In the genomic region with DNA sequence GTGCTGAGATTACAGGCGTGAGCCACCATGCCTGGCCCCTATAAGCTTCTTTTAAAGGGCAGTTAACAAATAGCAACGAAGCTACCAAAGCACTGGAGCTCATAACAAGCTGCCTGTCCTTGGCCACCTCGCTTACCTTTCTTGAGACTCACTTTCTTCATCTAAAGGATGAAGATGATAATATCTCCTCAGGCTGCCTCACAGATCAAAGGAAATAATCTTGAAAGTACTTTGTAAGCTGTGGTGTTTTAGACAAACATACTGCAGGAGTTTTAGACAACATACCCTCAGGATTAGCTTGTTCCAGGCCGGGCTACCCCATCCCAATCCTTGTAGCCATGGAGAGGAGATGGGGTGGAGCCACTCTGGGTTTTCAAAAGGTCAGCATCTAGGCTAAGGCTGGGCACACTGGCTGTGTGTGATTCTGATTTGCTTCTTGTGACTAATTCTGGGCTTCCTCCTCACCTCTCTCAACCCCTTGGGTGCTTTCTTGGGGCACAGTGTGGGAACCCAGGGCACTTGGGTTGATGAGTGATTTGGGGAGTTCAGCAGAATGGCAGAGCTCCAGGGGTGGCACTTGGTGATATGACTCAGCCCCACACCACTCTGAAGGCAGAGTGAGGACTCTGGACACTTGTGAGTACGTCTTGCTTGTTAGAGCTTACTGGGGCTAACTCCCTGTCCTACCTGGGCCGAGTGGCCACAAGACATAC, we compare ENCODE assay signal across 12 cellular contexts. TPM values are rescaled to one million over a fixed set of nuclear protein-coding genes. Genes with fewer than 3 reads are reported as not detected.
DNase-seq lines count a peak whose midpoint lies in the region; ATAC-seq and TF ChIP-seq lines count a peak whose summit lies in the region.
"Had no signal": no experiment of that assay in that cellular context is flagged by ENCODE, and none has a peak within 500 bp of the region (broad histone marks: within the 10 kb centered on the region; RNA-seq: fewer than 3 reads in every experiment).

No MANE protein-coding gene starts in this region.

- peak overlapping the region; percentile 66 for H3K4me2 ChIP-seq in OCI-LY3 (ENCODE audit: low read length)
- H3K4me2 ChIP-seq in SK-N-SH = no peak overlapping the region

- no peak overlapping the region for H3K9ac ChIP-seq in OCI-LY3 (ENCODE audit: low read length)
- no peak overlapping the region for H3K9ac ChIP-seq in SK-N-SH

- H3K27ac ChIP-seq in OCI-LY3 (ENCODE audit: low read length) (no peak overlapping the region), lung (ENCODE audit: low read depth in 1 of 2, low read length in 1 of 2) (no peak overlapping the region), SK-N-SH (ENCODE audit: low read depth in 2 of 2, low read length in 1 of 2) (no peak overlapping the region), upper lobe of left lung (no peak overlapping the region)
- H3K27ac ChIP-seq: neutrophil, upper lobe of right lung had no signal

- CTCF ChIA-PET in SK-N-SH (lab: Yijun Ruan, JAX) = interaction anchor here (1.1 to 3.0 kb wide), 3 partner anchors 13 to 236 kb away, joined by 3 to 13 read pairs (median 3); no protein-coding TSS in a partner anchor

- TF ChIP-seq EP300 in SK-N-SH (IDR thresholded peaks at IDR 0.05; ENCODE audit: borderline replicate concordance in 1 of 2, low read depth in 1 of 2, low read length in 1 of 2) (no peak), upper lobe of left lung (IDR thresholded peaks at IDR 0.05) (no peak)

- peak; percentile 19 for DNase-seq in lung (ENCODE audit: low spot score)
- DNase-seq in GM03348 (ENCODE audit: low spot score) = no peak
- no peak for DNase-seq in SK-N-SH
- no peak for DNase-seq in NCI-H1436 treated with DMSO at 0.1 percent for 48 hours (lab: John Stamatoyannopoulos, UW)
- no peak for DNase-seq in upper lobe of left lung
- DNase-seq: upper lobe of right lung had no signal

- peaks cover 37% of the 10 kb centered on the region for H3K4me1 ChIP-seq in OCI-LY3 (ENCODE audit: low read length)
- H3K4me1 ChIP-seq in lung (ENCODE audit: control insufficient read depth in 2 of 2, insufficient read depth in 2 of 2, low read length in 2 of 2) = peaks cover 5 to 12% of the 10 kb centered on the region in 2 donors
- no peaks in the 10 kb centered on the region; a peak in 1 of 4 replicates for H3K4me1 ChIP-seq in SK-N-SH (ENCODE audit: control insufficient read depth in 1 of 2, insufficient read depth in 2 of 2, low read depth in 1 of 2, low read length in 1 of 2)
- H3K4me1 ChIP-seq in upper lobe of left lung = peaks cover 9 to 11% (median 10%) of the 10 kb centered on the region in 4 donors

- WGBS in lung, 2 donors = 78 to 89% methylated on average over 6 of the region's 6 CpGs
- WGBS in SK-N-SH (ENCODE audit: low lambda C conversion rate) = 57% methylated on average over 6 of the region's 6 CpGs
- 64 to 83% methylated on average over 6 of the region's 6 CpGs for WGBS in upper lobe of left lung, 2 donors

- no peak for TF ChIP-seq POLR2A in upper lobe of left lung (IDR thresholded peaks at IDR 0.05)

- H4K20me1 ChIP-seq in OCI-LY3 (ENCODE audit: insufficient read depth, low read length) (no peaks in the 10 kb centered on the region; the same call in 1 of the 2 replicates), SK-N-SH (ENCODE audit: insufficient read depth) (no peaks in the 10 kb centered on the region)

- H3K4me3 ChIP-seq in OCI-LY3 (ENCODE audit: low read length) (peak overlapping the region; percentile 5; the same call in 1 of the 2 replicates), lung (no peak overlapping the region), SK-N-SH (ENCODE audit: low read depth in 2 of 2, low read length in 1 of 2) (no peak overlapping the region), upper lobe of left lung (no peak overlapping the region)
- H3K4me3 ChIP-seq: upper lobe of right lung had no signal

- H3K27me3 ChIP-seq in OCI-LY3 (ENCODE audit: low read depth, low read length) (peaks cover 73% of the 10 kb centered on the region), lung (ENCODE audit: control insufficient read depth, insufficient read depth) (peaks cover under 1% of the 10 kb centered on the region), SK-N-SH (ENCODE audit: insufficient read depth) (no peaks in the 10 kb centered on the region; the same call in 1 of the 2 replicates), upper lobe of left lung (peaks cover 0 to 12% (median 7%) of the 10 kb centered on the region in 4 donors)

- no peaks in the 10 kb centered on the region for H3K36me3 ChIP-seq in OCI-LY3 (replicated peaks; ENCODE audit: low read depth, low read length)
- no peaks in the 10 kb centered on the region for H3K36me3 ChIP-seq in lung (ENCODE audit: control insufficient read depth in 2 of 2, insufficient read depth in 2 of 2, low read length in 2 of 2)
- no peaks in the 10 kb centered on the region for H3K36me3 ChIP-seq in SK-N-SH (replicated peaks in 1 of 2; ENCODE audit: control insufficient read depth in 1 of 2, insufficient read depth in 2 of 2, low read length in 1 of 2)
- no peaks in the 10 kb centered on the region for H3K36me3 ChIP-seq in upper lobe of left lung
- H3K36me3 ChIP-seq: neutrophil, upper lobe of right lung had no signal

- POLR2A ChIA-PET in SK-N-SH (lab: Yijun Ruan, JAX) = no interaction called here

- no peaks in the 10 kb centered on the region for H3K9me2 ChIP-seq in SK-N-SH

- H3K9me3 ChIP-seq in OCI-LY3 (ENCODE audit: insufficient read depth, low read length) = no peaks in the 10 kb centered on the region
- H3K9me3 ChIP-seq in lung (ENCODE audit: control insufficient read depth in 2 of 2, insufficient read depth in 1 of 2, low read length in 1 of 2) = peaks cover 0 to 6% of the 10 kb centered on the region in 2 donors
- H3K9me3 ChIP-seq in SK-N-SH = no peaks in the 10 kb centered on the region
- no peaks in the 10 kb centered on the region for H3K9me3 ChIP-seq in upper lobe of left lung
- H3K9me3 ChIP-seq: neutrophil, upper lobe of right lung had no signal

- H2AFZ ChIP-seq in OCI-LY3 (ENCODE audit: low read depth, low read length) = no peak overlapping the region
- H2AFZ ChIP-seq in SK-N-SH (ENCODE audit: low read depth) = no peak overlapping the region

- no peaks in the 10 kb centered on the region for H3F3A ChIP-seq in SK-N-SH (replicated peaks; ENCODE audit: insufficient read depth)

- ATAC-seq in GM18498 (IDR thresholded peaks at IDR 0.05; ENCODE audit: unreplicated experiment) (peak; percentile 75), GM21786 (IDR thresholded peaks at IDR 0.05; ENCODE audit: unreplicated experiment) (peak; percentile 81), lung (ENCODE audit: insufficient read depth, low FRiP score) (no peak), upper lobe of left lung (ENCODE audit: low FRiP score in 2 of 2) (no peak)
- ATAC-seq: upper lobe of right lung had no signal

- TF ChIP-seq CTCF in OCI-LY3 (IDR thresholded peaks at IDR 0.05; ENCODE audit: low read depth, low read length) (no peak), lung (IDR thresholded peaks at IDR 0.05; ENCODE audit: control extremely low read depth, extremely low read depth) (no peak), SK-N-SH (IDR thresholded peaks at IDR 0.05) (no peak), upper lobe of left lung (IDR thresholded peaks at IDR 0.05) (no peak)

- H3K79me2 ChIP-seq in OCI-LY3 (ENCODE audit: low read length) (no peaks in the 10 kb centered on the region), SK-N-SH (ENCODE audit: insufficient read depth) (no peaks in the 10 kb centered on the region)

- no peak for TF ChIP-seq RAD21 in SK-N-SH (IDR thresholded peaks at IDR 0.05; ENCODE audit: low read length)

TF ChIP-seq in SK-N-SH, 30 proteins besides CTCF, POLR2A, EP300 and RAD21 (continues in another document):
- TF ChIP-seq RXRA (IDR thresholded peaks at IDR 0.05; ENCODE audit: borderline replicate concordance, low read depth) = no peak
- TF ChIP-seq EZH2phosphoT487 (IDR thresholded peaks at IDR 0.05; ENCODE audit: borderline replicate concordance, low read depth) = no peak
- no peak for TF ChIP-seq SMC3 (IDR thresholded peaks at IDR 0.05; ENCODE audit: low read depth, low read length)
- TF ChIP-seq FOXM1 (IDR thresholded peaks at IDR 0.05; ENCODE audit: low read depth) = no peak
- no peak for TF ChIP-seq CHD2 (IDR thresholded peaks at IDR 0.05; ENCODE audit: low read length, partially characterized antibody)
- TF ChIP-seq, protein P1, sequence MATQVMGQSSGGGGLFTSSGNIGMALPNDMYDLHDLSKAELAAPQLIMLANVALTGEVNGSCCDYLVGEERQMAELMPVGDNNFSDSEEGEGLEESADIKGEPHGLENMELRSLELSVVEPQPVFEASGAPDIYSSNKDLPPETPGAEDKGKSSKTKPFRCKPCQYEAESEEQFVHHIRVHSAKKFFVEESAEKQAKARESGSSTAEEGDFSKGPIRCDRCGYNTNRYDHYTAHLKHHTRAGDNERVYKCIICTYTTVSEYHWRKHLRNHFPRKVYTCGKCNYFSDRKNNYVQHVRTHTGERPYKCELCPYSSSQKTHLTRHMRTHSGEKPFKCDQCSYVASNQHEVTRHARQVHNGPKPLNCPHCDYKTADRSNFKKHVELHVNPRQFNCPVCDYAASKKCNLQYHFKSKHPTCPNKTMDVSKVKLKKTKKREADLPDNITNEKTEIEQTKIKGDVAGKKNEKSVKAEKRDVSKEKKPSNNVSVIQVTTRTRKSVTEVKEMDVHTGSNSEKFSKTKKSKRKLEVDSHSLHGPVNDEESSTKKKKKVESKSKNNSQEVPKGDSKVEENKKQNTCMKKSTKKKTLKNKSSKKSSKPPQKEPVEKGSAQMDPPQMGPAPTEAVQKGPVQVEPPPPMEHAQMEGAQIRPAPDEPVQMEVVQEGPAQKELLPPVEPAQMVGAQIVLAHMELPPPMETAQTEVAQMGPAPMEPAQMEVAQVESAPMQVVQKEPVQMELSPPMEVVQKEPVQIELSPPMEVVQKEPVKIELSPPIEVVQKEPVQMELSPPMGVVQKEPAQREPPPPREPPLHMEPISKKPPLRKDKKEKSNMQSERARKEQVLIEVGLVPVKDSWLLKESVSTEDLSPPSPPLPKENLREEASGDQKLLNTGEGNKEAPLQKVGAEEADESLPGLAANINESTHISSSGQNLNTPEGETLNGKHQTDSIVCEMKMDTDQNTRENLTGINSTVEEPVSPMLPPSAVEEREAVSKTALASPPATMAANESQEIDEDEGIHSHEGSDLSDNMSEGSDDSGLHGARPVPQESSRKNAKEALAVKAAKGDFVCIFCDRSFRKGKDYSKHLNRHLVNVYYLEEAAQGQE (IDR thresholded peaks at IDR 0.05; ENCODE audit: low read depth, low read length) = no peak
- TF ChIP-seq FOSL2 (IDR thresholded peaks at IDR 0.05; ENCODE audit: borderline replicate concordance, low read depth) = no peak

RNA-seq across cellular contexts. Expression of a gene that starts 5.2 kb away (rescaled TPM):
- total RNA-seq in lung (1 to 10 TPM in 1 of 2 donors, under 1 TPM in 1; 0.49 to 1.0 TPM), upper lobe of left lung (under 1 TPM in 3 of 6 donors, not detected in 3; 0.49 to 0.74 (median 0.54) TPM)
- polyA plus RNA-seq in lung (under 1 TPM; 0.16 to 0.78 TPM), SK-N-SH (2012; rRNA removed) (not detected in 2 replicates)
- not detected in 2 replicates for polyA plus RNA-seq in SK-N-SH (2012; cell fraction: cytosol; rRNA removed)
- polyA plus RNA-seq in SK-N-SH (2012; cell fraction: nucleus; rRNA removed) = 0.04 TPM in 1 of 2 replicates, not detected in the other
- total RNA-seq: fibroblast of lung, G401 had no signal
- polyA plus RNA-seq: fibroblast of lung had no signal

RNA-seq across cellular contexts. Expression of a gene that starts 16.7 kb away (rescaled TPM):
- total RNA-seq in lung = 10 to 100 TPM; 11.3 to 17.1 TPM
- 1 to 10 TPM; 5.8 to 7.4 TPM for polyA plus RNA-seq in lung
- polyA plus RNA-seq in SK-N-SH (2012; rRNA removed) = 0.08 and 0.12 TPM in 2 replicates
- 0.09 and 0.10 TPM in 2 replicates for polyA plus RNA-seq in SK-N-SH (2012; cell fraction: cytosol; rRNA removed)
- polyA plus RNA-seq in SK-N-SH (2012; cell fraction: nucleus; rRNA removed) = 0.27 and 1.1 TPM in 2 replicates
- 10 to 100 TPM in 5 of 6 donors, 1 to 10 TPM in 1; 8.9 to 21.0 (median 16.3) TPM for total RNA-seq in upper lobe of left lung
- total RNA-seq: fibroblast of lung had no signal

Comparison
In these comparisons a context has a peak if more than half of its experiments do, and no peak if none do; other contexts are left out.
1. ATAC-seq: peak in GM18498 (single experiment) and GM21786 (single experiment); none in lung (single experiment) and upper lobe of left lung (0 of 2).